28 cellular contexts compared by ENCODE assay signal in genomic region chr13:58884353-58884752, GRCh38.
"Had no signal": no experiment of that assay in that cellular context is flagged by ENCODE, and none has a peak within 500 bp of the region (broad histone marks: within the 10 kb centered on the region; RNA-seq: fewer than 3 reads in every experiment).

No MANE protein-coding gene starts in this region.

- H3K27me3 ChIP-seq: breast epithelium, SJSA1 had no signal

- H3K9me3 ChIP-seq: breast epithelium, SJSA1 had no signal

- H3K36me3 Mint-ChIP-seq: activated CD8-positive, alpha-beta memory T cell treated with anti-CD3 and anti-CD28 coated beads, Interleukin-2, amount 10 ng/mL, durations not matched to agents 7 days and 5 days; activated naive CD4-positive, alpha-beta T cell treated with anti-CD3 and anti-CD28 coated beads, Interleukin-2, amount 50 U/mL, for 24 hours had no signal

- H3K4me1 Mint-ChIP-seq: activated B cell treated with CpG ODN at 0.5 μM for 24 hours; activated CD4-positive, alpha-beta T cell treated with anti-CD3 and anti-CD28 coated beads, Interleukin-2, amount 10 ng/mL, durations not matched to agents 24 days and 14 days; activated CD8-positive, alpha-beta memory T cell treated with anti-CD3 and anti-CD28 coated beads, Interleukin-2, amount 10 ng/mL, durations not matched to agents 7 days and 5 days; activated naive CD4-positive, alpha-beta T cell treated with anti-CD3 and anti-CD28 coated beads, Interleukin-2, amount 50 U/mL, for 24 hours had no signal

- H3K27ac Mint-ChIP-seq: activated B cell treated with CpG ODN at 0.5 μM for 24 hours; activated CD4-positive, alpha-beta T cell treated with anti-CD3 and anti-CD28 coated beads, Interleukin-2, amount 10 ng/mL, durations not matched to agents 24 days and 14 days; activated CD8-positive, alpha-beta memory T cell treated with anti-CD3 and anti-CD28 coated beads, Interleukin-2, amount 10 ng/mL, durations not matched to agents 7 days and 5 days; activated naive CD4-positive, alpha-beta T cell treated with anti-CD3 and anti-CD28 coated beads, Interleukin-2, amount 50 U/mL, for 24 hours; activated T-cell treated with anti-CD3 and anti-CD28 coated beads, Interleukin-2, amount 50 U/mL, for 24 hours; activated T-helper 1 cell treated with anti-CD3 and anti-CD28 coated beads, Interleukin-12 subunit alpha, Interleukin-12 subunit beta, Interleukin-2, Interleukin-4 antibody, amounts not matched to agents 30 ng/mL and 10 ng/mL and 1 ng/mL, durations not matched to agents 14 hours and 24 hours and 36 hours; T-helper 1 cell treated with Interleukin-12 subunit alpha and Interleukin-12 subunit beta and Interleukin-4 antibody, amounts not matched to agents 30 μg/mL and 1 μg/mL, for 36 hours had no signal

- H3K27me3 Mint-ChIP-seq: activated B cell treated with CpG ODN at 0.5 μM for 24 hours; activated CD4-positive, alpha-beta T cell treated with anti-CD3 and anti-CD28 coated beads, Interleukin-2, amount 10 ng/mL, durations not matched to agents 24 days and 14 days; activated CD8-positive, alpha-beta memory T cell treated with anti-CD3 and anti-CD28 coated beads, Interleukin-2, amount 10 ng/mL, durations not matched to agents 7 days and 5 days; activated naive CD4-positive, alpha-beta T cell treated with anti-CD3 and anti-CD28 coated beads, Interleukin-2, amount 50 U/mL, for 24 hours; activated T-cell treated with anti-CD3 and anti-CD28 coated beads, Interleukin-2, amount 50 U/mL, for 24 hours had no signal

- DNase-seq: activated B cell treated with CpG ODN at 0.5 μM for 24 hours; activated CD4-positive, alpha-beta T cell treated with anti-CD3 and anti-CD28 coated beads for 1 hour; activated CD4-positive, alpha-beta T cell treated with anti-CD3 and anti-CD28 coated beads, Interleukin-2, amount 10 ng/mL, durations not matched to agents 24 days and 14 days; activated CD4-positive, alpha-beta T cell treated with anti-CD3 and anti-CD28 coated beads, Interleukin-2, amount 50 U/mL, for 48 hours; activated CD8-positive, alpha-beta memory T cell treated with anti-CD3 and anti-CD28 coated beads, Interleukin-2, amount 10 ng/mL, durations not matched to agents 7 days and 5 days; activated effector memory CD4-positive, alpha-beta T cell treated with Interleukin-2 at 50 U/mL for 16 hours; activated naive CD4-positive, alpha-beta T cell; activated T-cell treated with anti-CD3 and anti-CD28 coated beads, Interleukin-2, amount 50 U/mL, for 24 hours; aorta; caudate nucleus; Karpas-422; MM.1S; NCI-H1105; NCI-H1436; NCI-H1694 treated with DMSO at 0.1 percent for 48 hours; NCI-H2029 treated with DMSO at 0.1 percent for 48 hours; NCI-H446 treated with DMSO at 0.1 percent for 48 hours; NCI-H526; NCI-H774; NK-92 treated with Interleukin-12 subunit alpha and Interleukin-12 subunit beta, amount 100 ng/mL, for 24 hours; SHP77 had no signal

- H3K9me3 Mint-ChIP-seq: activated B cell treated with CpG ODN at 0.5 μM for 24 hours; activated CD4-positive, alpha-beta T cell treated with anti-CD3 and anti-CD28 coated beads, Interleukin-2, amount 10 ng/mL, durations not matched to agents 24 days and 14 days; activated naive CD4-positive, alpha-beta T cell treated with anti-CD3 and anti-CD28 coated beads, Interleukin-2, amount 50 U/mL, for 24 hours; activated T-cell treated with anti-CD3 and anti-CD28 coated beads, Interleukin-2, amount 50 U/mL, for 24 hours; activated T-helper 1 cell treated with anti-CD3 and anti-CD28 coated beads, Interleukin-12 subunit alpha, Interleukin-12 subunit beta, Interleukin-2, Interleukin-4 antibody, amounts not matched to agents 30 ng/mL and 10 ng/mL and 1 ng/mL, durations not matched to agents 14 hours and 24 hours and 36 hours; T-helper 1 cell treated with Interleukin-12 subunit alpha and Interleukin-12 subunit beta and Interleukin-4 antibody, amounts not matched to agents 30 μg/mL and 1 μg/mL, for 36 hours had no signal

- FAIRE-seq: K562, RCC 7860 had no signal

- H3K4me1 ChIP-seq: breast epithelium, SJSA1 had no signal

- H3K4me3 Mint-ChIP-seq: activated B cell treated with CpG ODN at 0.5 μM for 24 hours; activated CD4-positive, alpha-beta T cell treated with anti-CD3 and anti-CD28 coated beads, Interleukin-2, amount 10 ng/mL, durations not matched to agents 24 days and 14 days; activated CD8-positive, alpha-beta memory T cell treated with anti-CD3 and anti-CD28 coated beads, Interleukin-2, amount 10 ng/mL, durations not matched to agents 7 days and 5 days; activated naive CD4-positive, alpha-beta T cell treated with anti-CD3 and anti-CD28 coated beads, Interleukin-2, amount 50 U/mL, for 24 hours; activated T-cell treated with anti-CD3 and anti-CD28 coated beads, Interleukin-2, amount 50 U/mL, for 24 hours; activated T-helper 1 cell treated with anti-CD3 and anti-CD28 coated beads, Interleukin-12 subunit alpha, Interleukin-12 subunit beta, Interleukin-2, Interleukin-4 antibody, amounts not matched to agents 30 ng/mL and 10 ng/mL and 1 ng/mL, durations not matched to agents 14 hours and 24 hours and 36 hours; T-helper 1 cell treated with Interleukin-12 subunit alpha and Interleukin-12 subunit beta and Interleukin-4 antibody, amounts not matched to agents 30 μg/mL and 1 μg/mL, for 36 hours had no signal

- ATAC-seq: activated CD8-positive, alpha-beta memory T cell treated with anti-CD3 and anti-CD28 coated beads, Interleukin-2, amount 10 ng/mL, durations not matched to agents 7 days and 5 days; K562 had no signal

- H3K36me3 ChIP-seq: breast epithelium, SJSA1 had no signal

- H3K4me3 ChIP-seq: breast epithelium, K562, SJSA1 had no signal

- H3K27ac ChIP-seq: breast epithelium, SJSA1 had no signal
